In genomic region chr7:2662273-2663120, GRCh38 we compare ENCODE assay signal across 18 cellular contexts. TPM values are rescaled to one million over a fixed set of nuclear protein-coding genes. Genes with fewer than 3 reads are reported as not detected.
A peak's percentile ranks its signal among the peaks of the same experiment; 100 is the strongest.
DNase-seq lines count a peak whose midpoint lies in the region; ATAC-seq and TF ChIP-seq lines count a peak whose summit lies in the region.
"Had no signal": no experiment of that assay in that cellular context is flagged by ENCODE, and none has a peak within 500 bp of the region (broad histone marks: within the 10 kb centered on the region; RNA-seq: fewer than 3 reads in every experiment).

No MANE protein-coding gene starts in this region.

- H3K27me3 Mint-ChIP-seq in CD4-positive, alpha-beta memory T cell: peaks cover 3 to 4% of the 10 kb centered on the region in 2 donors
- H3K27me3 Mint-ChIP-seq in activated CD8-positive, alpha-beta T cell treated with anti-CD3 and anti-CD28 coated beads for 36 hours: peaks cover 3% of the 10 kb centered on the region

- H3K9me3 ChIP-seq in HUES6 (ENCODE audit: control insufficient read depth, insufficient read depth, low read depth, low read length): no peaks in the 10 kb centered on the region; the same call in 1 of the 2 replicates
- no peaks in the 10 kb centered on the region for H3K9me3 ChIP-seq in adrenal gland (replicated peaks in 1 of 3)
- H3K9me3 ChIP-seq in skeletal muscle tissue (ENCODE audit: control insufficient read depth in 3 of 3, low read length in 3 of 3): peaks cover 0 to 6% (median 0%) of the 10 kb centered on the region in 3 donors
- H3K9me3 ChIP-seq in CD4-positive, alpha-beta memory T cell (ENCODE audit: control insufficient read depth in 1 of 2, low read length in 2 of 2): no peaks in the 10 kb centered on the region

- H3K4me1 Mint-ChIP-seq in CD4-positive, alpha-beta memory T cell: no peaks in the 10 kb centered on the region
- H3K4me1 Mint-ChIP-seq in activated CD8-positive, alpha-beta T cell treated with anti-CD3 and anti-CD28 coated beads for 36 hours (ENCODE audit: low read depth): peaks cover 2% of the 10 kb centered on the region

- no peak overlapping the region for H3K27ac Mint-ChIP-seq in CD4-positive, alpha-beta memory T cell
- H3K27ac Mint-ChIP-seq in activated CD8-positive, alpha-beta T cell treated with anti-CD3 and anti-CD28 coated beads for 36 hours: no peak overlapping the region
- H3K27ac Mint-ChIP-seq: CD4-positive, alpha-beta T cell had no signal

- H3K4me3 ChIP-seq in HUES6 (ENCODE audit: low read depth, low read length): no peak overlapping the region
- H3K4me3 ChIP-seq in adrenal gland: no peak overlapping the region
- H3K4me3 ChIP-seq in skeletal muscle tissue (ENCODE audit: low read length in 3 of 3): no peak overlapping the region
- H3K4me3 ChIP-seq in CD4-positive, alpha-beta memory T cell (ENCODE audit: low read length in 2 of 2): no peak overlapping the region

- H3K9ac ChIP-seq in HUES6 (ENCODE audit: low read length) (no peak overlapping the region), skeletal muscle tissue (ENCODE audit: low read depth in 1 of 3, low read length in 3 of 3) (peak overlapping the region in 2 of 3 donors; percentile 38 to 68)

- H3K4me3 Mint-ChIP-seq in CD4-positive, alpha-beta memory T cell: no peak overlapping the region
- no peak overlapping the region for H3K4me3 Mint-ChIP-seq in activated CD8-positive, alpha-beta T cell treated with anti-CD3 and anti-CD28 coated beads for 36 hours
- H3K4me3 Mint-ChIP-seq: CD4-positive, alpha-beta T cell had no signal

- no peaks in the 10 kb centered on the region; the same call in 1 of the 2 replicates for H3K4me1 ChIP-seq in HUES6 (ENCODE audit: control insufficient read depth, insufficient read depth, low read length)
- H3K4me1 ChIP-seq in adrenal gland (replicated peaks in 1 of 2): peaks cover 17 to 21% of the 10 kb centered on the region in 2 donors
- peaks cover 16 to 22% (median 16%) of the 10 kb centered on the region in 3 donors for H3K4me1 ChIP-seq in skeletal muscle tissue (ENCODE audit: control insufficient read depth in 3 of 3, insufficient read depth in 3 of 3, low read length in 3 of 3)
- H3K4me1 ChIP-seq in CD4-positive, alpha-beta memory T cell (ENCODE audit: insufficient read depth, low read length): no peaks in the 10 kb centered on the region

- POLR2A ChIA-PET in CD4-positive, alpha-beta memory T cell (lab: Charles Lee; ENCODE audit: partially characterized antibody): no interaction called here
- POLR2A ChIA-PET in activated CD8-positive, alpha-beta T cell treated with anti-CD3 and anti-CD28 coated beads for 36 hours (lab: Charles Lee): no interaction called here

- H3K9me3 Mint-ChIP-seq in CD4-positive, alpha-beta memory T cell: no peaks in the 10 kb centered on the region
- H3K9me3 Mint-ChIP-seq in activated CD8-positive, alpha-beta T cell treated with anti-CD3 and anti-CD28 coated beads for 36 hours: no peaks in the 10 kb centered on the region
- H3K9me3 Mint-ChIP-seq: CD4-positive, alpha-beta T cell had no signal

- peaks cover 3% of the 10 kb centered on the region; the same call in 1 of the 2 replicates for H3K27me3 ChIP-seq in HUES6 (ENCODE audit: control insufficient read depth, insufficient read depth, low read length)
- no peaks in the 10 kb centered on the region for H3K27me3 ChIP-seq in adrenal gland
- peaks cover 13 to 15% (median 14%) of the 10 kb centered on the region in 3 donors for H3K27me3 ChIP-seq in skeletal muscle tissue (ENCODE audit: control insufficient read depth in 3 of 3, insufficient read depth in 3 of 3, low read length in 3 of 3)
- no peaks in the 10 kb centered on the region for H3K27me3 ChIP-seq in CD4-positive, alpha-beta memory T cell (ENCODE audit: insufficient read depth, low read length)

- no peak for TF ChIP-seq CTCF in adrenal gland (IDR thresholded peaks at IDR 0.05)
- no peak for TF ChIP-seq CTCF in activated CD8-positive, alpha-beta T cell treated with anti-CD3 and anti-CD28 coated beads for 36 hours (IDR thresholded peaks at IDR 0.05)

- DNase-seq in adrenal gland (peak in 3 of 7 donors; percentile 22 to 47 (median 36)), left lobe of liver (ENCODE audit: low spot score) (peak; percentile 76), NCI-H1105 treated with DMSO at 0.1 percent for 48 hours (lab: John Stamatoyannopoulos, UW) (no peak)
- DNase-seq in CD4-positive, alpha-beta memory T cell: no peak
- no peak for DNase-seq in activated CD8-positive, alpha-beta T cell treated with anti-CD3 and anti-CD28 coated beads for 36 hours
- DNase-seq: ACHN; CD4-positive, alpha-beta T cell; DND-41; GDM1; GOT3; KG1; NCI-H1048; NCI-H1694 treated with DMSO at 0.1 percent for 48 hours; NCI-H345; NCI-H526 treated with DMSO at 0.1 percent for 48 hours; NK-92 treated with Interleukin-12 subunit alpha and Interleukin-12 subunit beta, amount 100 ng/mL, for 24 hours had no signal

- no peak for TF ChIP-seq POLR2A in adrenal gland (IDR thresholded peaks at IDR 0.05)

- H3K27ac ChIP-seq in HUES6 (ENCODE audit: low read depth, low read length) (0 out of 2 replicates have a peak overlapping the region, but pooled peaks have one; percentile 26), adrenal gland (peak overlapping the region in 3 of 5 donors; percentile 82 to 87 (median 86)), skeletal muscle tissue (ENCODE audit: low read depth, low read length) (no peak overlapping the region)
- no peak overlapping the region for H3K27ac ChIP-seq in CD4-positive, alpha-beta memory T cell (ENCODE audit: low read depth, low read length)

- CTCF ChIA-PET in CD4-positive, alpha-beta memory T cell (lab: Charles Lee; ENCODE audit: partially characterized antibody): no interaction called here
- CTCF ChIA-PET in activated CD8-positive, alpha-beta T cell treated with anti-CD3 and anti-CD28 coated beads for 36 hours (lab: Charles Lee): no interaction called here

- intact Hi-C loops in adrenal gland (cut with DNase I): loop anchor here in 1 of 2 donors (10.0 kb wide), 1 partner anchor 188 kb away; the partner anchor contains the start of gene GRIFIN
- intact Hi-C loops in CD4-positive, alpha-beta memory T cell (cut with micrococcal nuclease): no loop called here
- intact Hi-C loops in activated CD8-positive, alpha-beta T cell treated with anti-CD3 and anti-CD28 coated beads for 36 hours (cut with micrococcal nuclease): no loop called here

- H3K36me3 Mint-ChIP-seq in CD4-positive, alpha-beta memory T cell: no peaks in the 10 kb centered on the region
- no peaks in the 10 kb centered on the region for H3K36me3 Mint-ChIP-seq in activated CD8-positive, alpha-beta T cell treated with anti-CD3 and anti-CD28 coated beads for 36 hours (ENCODE audit: low read depth)

- 58 to 66% (median 60%) methylated on average over 17 to 33 of the region's 33 CpGs for WGBS in adrenal gland, 4 donors

- H3K36me3 ChIP-seq in HUES6 (ENCODE audit: control insufficient read depth, insufficient read depth, low read length) (peaks cover 34% of the 10 kb centered on the region), adrenal gland (replicated peaks in 1 of 2) (peaks cover 0 to 26% of the 10 kb centered on the region in 2 donors), skeletal muscle tissue (ENCODE audit: control insufficient read depth in 3 of 3, insufficient read depth in 3 of 3, low read length in 3 of 3) (no peaks in the 10 kb centered on the region)
- no peaks in the 10 kb centered on the region for H3K36me3 ChIP-seq in CD4-positive, alpha-beta memory T cell (ENCODE audit: insufficient read depth, low read length)

- peak; percentile 36 for ATAC-seq in left lobe of liver
- ATAC-seq in activated CD8-positive, alpha-beta T cell treated with anti-CD3 and anti-CD28 coated beads for 36 hours: no peak

RNA-seq across cellular contexts. Expression of gene AMZ1, which starts 25.5 kb away (rescaled TPM):
- total RNA-seq in adrenal gland: under 1 TPM in 2 of 8 donors, not detected in 6; 0.14 to 0.36 TPM
- under 1 TPM; 0.07 to 0.32 (median 0.07) TPM for polyA plus RNA-seq in adrenal gland
- 0.83 TPM for total RNA-seq in left lobe of liver
- under 0.01 TPM for total RNA-seq in skeletal muscle tissue
- 1 to 10 TPM; 1.6 to 2.0 TPM for total RNA-seq in CD4-positive, alpha-beta memory T cell
- under 1 TPM in 1 of 2 donors, not detected in 1; 0.15 TPM for polyA plus RNA-seq in CD4-positive, alpha-beta memory T cell
- total RNA-seq in activated CD8-positive, alpha-beta T cell treated with anti-CD3 and anti-CD28 coated beads for 36 hours: under 1 TPM; 0.11 to 0.14 TPM

RNA-seq across cellular contexts. Expression of gene TTYH3, which starts 30.7 kb away (rescaled TPM):
- total RNA-seq in adrenal gland (10 to 100 TPM; 34.8 to 86.3 (median 60.3) TPM), left lobe of liver (15.5 TPM), skeletal muscle tissue (18.8 TPM)
- polyA plus RNA-seq in adrenal gland: 10 to 100 TPM in 2 of 3 donors, 1 to 10 TPM in 1; 5.4 to 38.4 (median 21.3) TPM
- total RNA-seq in CD4-positive, alpha-beta memory T cell: 10 to 100 TPM; 10.3 to 12.0 TPM
- 1 to 10 TPM in 1 of 2 donors, under 1 TPM in 1; 0.14 to 1.3 TPM for polyA plus RNA-seq in CD4-positive, alpha-beta memory T cell
- total RNA-seq in activated CD8-positive, alpha-beta T cell treated with anti-CD3 and anti-CD28 coated beads for 36 hours: 10 to 100 TPM; 30.3 to 32.3 TPM

Comparison
In these comparisons a context has a peak if more than half of its experiments do, and no peak if none do; other contexts are left out.
1. H3K27ac ChIP-seq: peak in HUES6 (single experiment) and adrenal gland (3 of 5); none in skeletal muscle tissue (single experiment) and CD4-positive, alpha-beta memory T cell (single experiment).